In genomic region chr12:9256758-9257405, GRCh38 we compare ENCODE assay signal across 27 cellular contexts. TPM values are rescaled to one million over a fixed set of nuclear protein-coding genes. Genes with fewer than 3 reads are reported as not detected.
"Had no signal": no experiment of that assay in that cellular context is flagged by ENCODE, and none has a peak within 500 bp of the region (broad histone marks: within the 10 kb centered on the region; RNA-seq: fewer than 3 reads in every experiment).

No MANE protein-coding gene starts in this region.

- H3K4me3 Mint-ChIP-seq: activated CD4-positive, alpha-beta T cell treated with anti-CD3 and anti-CD28 coated beads, Interleukin-2, amount 10 ng/mL, durations not matched to agents 24 days and 14 days; activated CD8-positive, alpha-beta memory T cell treated with anti-CD3 and anti-CD28 coated beads, Interleukin-2, amount 10 ng/mL, durations not matched to agents 7 days and 5 days; activated T-cell treated with anti-CD3 and anti-CD28 coated beads, Interleukin-2, amount 50 U/mL, for 24 hours; T-helper 1 cell treated with Interleukin-12 subunit alpha and Interleukin-12 subunit beta and Interleukin-4 antibody, amounts not matched to agents 30 μg/mL and 1 μg/mL, for 36 hours had no signal

- H3K27me3 Mint-ChIP-seq: activated T-cell treated with anti-CD3 and anti-CD28 coated beads, Interleukin-2, amount 50 U/mL, for 24 hours had no signal

- H3K9me3 ChIP-seq: MG63, SJCRH30 had no signal

- H3K27ac Mint-ChIP-seq: activated CD4-positive, alpha-beta T cell treated with anti-CD3 and anti-CD28 coated beads, Interleukin-2, amount 10 ng/mL, durations not matched to agents 24 days and 14 days; activated CD8-positive, alpha-beta memory T cell treated with anti-CD3 and anti-CD28 coated beads, Interleukin-2, amount 10 ng/mL, durations not matched to agents 7 days and 5 days; activated naive CD4-positive, alpha-beta T cell treated with anti-CD3 and anti-CD28 coated beads, Interleukin-2, amount 50 U/mL, for 72 hours; activated T-cell treated with anti-CD3 and anti-CD28 coated beads, Interleukin-2, amount 50 U/mL, for 24 hours; T-helper 1 cell treated with Interleukin-12 subunit alpha and Interleukin-12 subunit beta and Interleukin-4 antibody, amounts not matched to agents 30 μg/mL and 1 μg/mL, for 36 hours had no signal

- DNase-seq: activated CD4-positive, alpha-beta T cell treated with anti-CD3 and anti-CD28 coated beads, Interleukin-2, amount 10 ng/mL, durations not matched to agents 24 days and 14 days; activated CD4-positive, alpha-beta T cell treated with anti-CD3 and anti-CD28 coated beads, Interleukin-2, amount 50 U/mL, for 48 hours; activated CD4-positive, CD25-positive, alpha-beta regulatory T cell treated with anti-CD3 and anti-CD28 coated beads, Interleukin-2, amount 50 U/mL, for 72 hours; activated CD8-positive, alpha-beta memory T cell treated with anti-CD3 and anti-CD28 coated beads, Interleukin-2, amount 10 ng/mL, durations not matched to agents 7 days and 5 days; activated effector memory CD4-positive, alpha-beta T cell treated with anti-CD3 and anti-CD28 coated beads, Interleukin-2, amount 50 U/mL, for 16 hours; activated naive CD4-positive, alpha-beta T cell treated with Interleukin-2 at 50 U/mL for 16 hours; activated T-cell treated with anti-CD3 and anti-CD28 coated beads, Interleukin-2, amount 50 U/mL, for 24 hours; brain microvascular endothelial cell; cerebellar nuclear complex; MG63; MV-4-11; NCI-H1092 treated with DMSO at 0.1 percent for 48 hours; NCI-H1417 treated with DMSO at 0.1 percent for 48 hours; NCI-H1694; NCI-H2029 treated with DMSO at 0.1 percent for 48 hours; NCI-H345; NCI-H510A; NCI-H526 treated with DMSO at 0.1 percent for 48 hours; NCI-H82; Right ventricle myocardium superior; SJCRH30 had no signal

- H3K9ac ChIP-seq: KMS-11 had no signal

- H3K36me3 ChIP-seq: brain microvascular endothelial cell, cardiac muscle cell, MG63, SJCRH30 had no signal

- H3K27ac ChIP-seq: brain microvascular endothelial cell, cardiac muscle cell, KMS-11, RWPE1, SJCRH30 had no signal

- H3K4me1 ChIP-seq: SJCRH30 had no signal

- ATAC-seq: activated CD8-positive, alpha-beta memory T cell treated with anti-CD3 and anti-CD28 coated beads, Interleukin-2, amount 10 ng/mL, durations not matched to agents 7 days and 5 days; activated naive CD4-positive, alpha-beta T cell treated with anti-CD3 and anti-CD28 coated beads, Interleukin-2, amount 50 U/mL, for 72 hours had no signal

- H3K27me3 ChIP-seq: brain microvascular endothelial cell, cardiac muscle cell, SJCRH30 had no signal

- H3K4me3 ChIP-seq: cardiac muscle cell, MG63, SJCRH30 had no signal

RNA-seq across cellular contexts. Expression of gene PZP, which starts 48.7 kb away (rescaled TPM):
- total RNA-seq: activated CD4-positive, alpha-beta T cell treated with anti-CD3 and anti-CD28 coated beads, Interleukin-2, amount 10 ng/mL, durations not matched to agents 24 days and 14 days; activated CD8-positive, alpha-beta memory T cell treated with anti-CD3 and anti-CD28 coated beads, Interleukin-2, amount 10 ng/mL, durations not matched to agents 7 days and 5 days; activated naive CD4-positive, alpha-beta T cell treated with anti-CD3 and anti-CD28 coated beads, Interleukin-2, amount 50 U/mL, for 72 hours; cardiac muscle cell; OCI-LY7; SJCRH30 had no signal
